9 cellular contexts compared by ENCODE assay signal in genomic region chr15:48641416-48641815, GRCh38. TPM values are rescaled to one million over a fixed set of nuclear protein-coding genes. Genes with fewer than 3 reads are reported as not detected.
DNase-seq lines count a peak whose midpoint lies in the region; ATAC-seq and TF ChIP-seq lines count a peak whose summit lies in the region.
"Had no signal": no experiment of that assay in that cellular context is flagged by ENCODE, and none has a peak within 500 bp of the region (broad histone marks: within the 10 kb centered on the region; RNA-seq: fewer than 3 reads in every experiment).

No MANE protein-coding gene starts in this region.

- intact Hi-C loops in psoas muscle (cut with DNase I), result loop anchor here in 1 of 2 donors (5.0 to 10.0 kb wide), 2 partner anchors 124 to 287 kb away; no protein-coding TSS in a partner anchor
- intact Hi-C loops in activated T-helper 2 cell treated with anti-CD3 and anti-CD28 coated beads, Interferon-gamma antibody, Interleukin-2, Interleukin-4, amounts not matched to agents 10 μg/mL and 5 μg/mL and 100 μg/mL, durations not matched to agents 14 hours and 24 hours and 36 hours (cut with micrococcal nuclease), result no loop called here

- ATAC-seq in psoas muscle, result no peak

- no peaks in the 10 kb centered on the region for H3K27me3 ChIP-seq in MG63
- peaks cover 0 to 39% (median 10%) of the 10 kb centered on the region in 3 donors for H3K27me3 ChIP-seq in psoas muscle (ENCODE audit: insufficient read depth in 3 of 3, low read length in 2 of 3)

- H3K27ac ChIP-seq in psoas muscle, result no peak overlapping the region

- no peak overlapping the region for H3K4me3 ChIP-seq in GM12875 (ENCODE audit: low read depth, low read length)
- peak overlapping the region; percentile 89 for H3K4me3 ChIP-seq in MG63
- H3K4me3 ChIP-seq in cardiac fibroblast (replicated peaks in 1 of 2; ENCODE audit: low read depth in 2 of 2, low read length in 2 of 2), result peak overlapping the region; percentile 2 to 88
- H3K4me3 ChIP-seq in psoas muscle, result peak overlapping the region; percentile 36

- H3K27ac Mint-ChIP-seq in activated T-helper 2 cell treated with anti-CD3 and anti-CD28 coated beads, Interferon-gamma antibody, Interleukin-2, Interleukin-4, amounts not matched to agents 10 μg/mL and 5 μg/mL and 100 μg/mL, durations not matched to agents 14 hours and 24 hours and 36 hours, result no peak overlapping the region
- H3K27ac Mint-ChIP-seq in glutamatergic neuron (ENCODE audit: unreplicated experiment), result no peak overlapping the region

- 42 to 56% (median 43%) methylated on average over 3 of the region's 3 CpGs for WGBS in psoas muscle, 3 donors

- H3K4me1 Mint-ChIP-seq in activated T-helper 2 cell treated with anti-CD3 and anti-CD28 coated beads, Interferon-gamma antibody, Interleukin-2, Interleukin-4, amounts not matched to agents 10 μg/mL and 5 μg/mL and 100 μg/mL, durations not matched to agents 14 hours and 24 hours and 36 hours (ENCODE audit: low read depth), result peaks cover 5% of the 10 kb centered on the region
- H3K4me1 Mint-ChIP-seq in glutamatergic neuron (ENCODE audit: low read depth, unreplicated experiment), result peaks cover 3% of the 10 kb centered on the region

- peaks cover 78% of the 10 kb centered on the region for H3K36me3 ChIP-seq in MG63
- no peaks in the 10 kb centered on the region for H3K36me3 ChIP-seq in psoas muscle (ENCODE audit: insufficient read depth in 1 of 2, low read depth in 1 of 2)

- peaks cover 3% of the 10 kb centered on the region for H3K4me1 ChIP-seq in psoas muscle

- no peaks in the 10 kb centered on the region for H3K9me3 Mint-ChIP-seq in activated T-helper 2 cell treated with anti-CD3 and anti-CD28 coated beads, Interferon-gamma antibody, Interleukin-2, Interleukin-4, amounts not matched to agents 10 μg/mL and 5 μg/mL and 100 μg/mL, durations not matched to agents 14 hours and 24 hours and 36 hours
- H3K9me3 Mint-ChIP-seq in glutamatergic neuron (ENCODE audit: unreplicated experiment), result no peaks in the 10 kb centered on the region

- H3K9me3 ChIP-seq in MG63, result no peaks in the 10 kb centered on the region
- H3K9me3 ChIP-seq in psoas muscle, result no peaks in the 10 kb centered on the region

- H3K4me3 Mint-ChIP-seq in activated T-helper 2 cell treated with anti-CD3 and anti-CD28 coated beads, Interferon-gamma antibody, Interleukin-2, Interleukin-4, amounts not matched to agents 10 μg/mL and 5 μg/mL and 100 μg/mL, durations not matched to agents 14 hours and 24 hours and 36 hours (ENCODE audit: low read depth), result no peak overlapping the region
- H3K4me3 Mint-ChIP-seq in glutamatergic neuron (ENCODE audit: unreplicated experiment), result no peak overlapping the region

- no peaks in the 10 kb centered on the region for H3K36me3 Mint-ChIP-seq in activated T-helper 2 cell treated with anti-CD3 and anti-CD28 coated beads, Interferon-gamma antibody, Interleukin-2, Interleukin-4, amounts not matched to agents 10 μg/mL and 5 μg/mL and 100 μg/mL, durations not matched to agents 14 hours and 24 hours and 36 hours (ENCODE audit: low read depth)
- H3K36me3 Mint-ChIP-seq in glutamatergic neuron (ENCODE audit: unreplicated experiment), result no peaks in the 10 kb centered on the region

- H3K27me3 Mint-ChIP-seq in activated T-helper 2 cell treated with anti-CD3 and anti-CD28 coated beads, Interferon-gamma antibody, Interleukin-2, Interleukin-4, amounts not matched to agents 10 μg/mL and 5 μg/mL and 100 μg/mL, durations not matched to agents 14 hours and 24 hours and 36 hours (ENCODE audit: low read depth), result peaks cover 29% of the 10 kb centered on the region
- H3K27me3 Mint-ChIP-seq in glutamatergic neuron (ENCODE audit: unreplicated experiment), result no peaks in the 10 kb centered on the region

- DNase-seq in MG63 (peak; percentile 33), cardiac fibroblast (ENCODE audit: low read depth in 2 of 2) (peak; percentile 60 to 64), psoas muscle (no peak), hepatic stellate cell (ENCODE audit: low spot score) (no peak), CD1c-positive myeloid dendritic cell (ENCODE audit: extremely low spot score) (no peak), glutamatergic neuron (no peak)
- DNase-seq in activated T-helper 2 cell treated with anti-CD3 and anti-CD28 coated beads, Interferon-gamma antibody, Interleukin-2, Interleukin-4, amounts not matched to agents 10 μg/mL and 5 μg/mL and 100 μg/mL, durations not matched to agents 14 hours and 24 hours and 36 hours (ENCODE audit: low spot score), result no peak
- DNase-seq: activated CD4-positive, alpha-beta T cell treated with anti-CD3 and anti-CD28 coated beads for 1 hour had no signal

- TF ChIP-seq CTCF in GM12875 (IDR thresholded peaks at IDR 0.05; ENCODE audit: borderline replicate concordance, insufficient read depth, low read depth, low read length) (peak; percentile 29; the same call in 1 of the 2 replicates), cardiac fibroblast (IDR thresholded peaks at IDR 0.05; ENCODE audit: low read depth, low read length) (peak; percentile 31), psoas muscle (IDR thresholded peaks at IDR 0.05) (no peak), glutamatergic neuron (IDR thresholded peaks at IDR 0.05; ENCODE audit: partially characterized antibody, unreplicated experiment) (no peak)

RNA-seq across cellular contexts. Expression of gene FBN1, which starts 4.1 kb away (rescaled TPM):
- 174 and 179 TPM in 2 replicates for total RNA-seq in MG63 (2014; rRNA removed; shearing (Covaris generic); ENCODE audit: low replicate concordance)
- total RNA-seq in psoas muscle (10 to 100 TPM; 16.4 to 40.6 (median 20.1) TPM), glutamatergic neuron (ENCODE audit: unreplicated experiment) (12.6 TPM)
- 1 to 10 TPM; 7.7 to 8.0 (median 7.9) TPM for polyA plus RNA-seq in psoas muscle
- 0.80 and 1.2 TPM in 2 replicates for total RNA-seq in activated T-helper 2 cell treated with anti-CD3 and anti-CD28 coated beads, Interferon-gamma antibody, Interleukin-2, Interleukin-4, amounts not matched to agents 10 μg/mL and 5 μg/mL and 100 μg/mL, durations not matched to agents 14 hours and 24 hours and 36 hours

Comparison
In these comparisons a context has a peak if more than half of its experiments do, and no peak if none do; other contexts are left out.
1. CTCF ChIP-seq: peak in GM12875 (single experiment) and cardiac fibroblast (single experiment); none in psoas muscle (single experiment) and glutamatergic neuron (single experiment).
2. DNase-seq: peak in MG63 (single experiment) and cardiac fibroblast (2 of 2); none in psoas muscle (0 of 2), hepatic stellate cell (single experiment), CD1c-positive myeloid dendritic cell (single experiment), activated T-helper 2 cell treated with anti-CD3 and anti-CD28 coated beads, Interferon-gamma antibody, Interleukin-2, Interleukin-4, amounts not matched to agents 10 μg/mL and 5 μg/mL and 100 μg/mL, durations not matched to agents 14 hours and 24 hours and 36 hours (single experiment) and glutamatergic neuron (single experiment).